Comparison of ENCODE assay signal across 1 cellular context in the genomic region with DNA sequence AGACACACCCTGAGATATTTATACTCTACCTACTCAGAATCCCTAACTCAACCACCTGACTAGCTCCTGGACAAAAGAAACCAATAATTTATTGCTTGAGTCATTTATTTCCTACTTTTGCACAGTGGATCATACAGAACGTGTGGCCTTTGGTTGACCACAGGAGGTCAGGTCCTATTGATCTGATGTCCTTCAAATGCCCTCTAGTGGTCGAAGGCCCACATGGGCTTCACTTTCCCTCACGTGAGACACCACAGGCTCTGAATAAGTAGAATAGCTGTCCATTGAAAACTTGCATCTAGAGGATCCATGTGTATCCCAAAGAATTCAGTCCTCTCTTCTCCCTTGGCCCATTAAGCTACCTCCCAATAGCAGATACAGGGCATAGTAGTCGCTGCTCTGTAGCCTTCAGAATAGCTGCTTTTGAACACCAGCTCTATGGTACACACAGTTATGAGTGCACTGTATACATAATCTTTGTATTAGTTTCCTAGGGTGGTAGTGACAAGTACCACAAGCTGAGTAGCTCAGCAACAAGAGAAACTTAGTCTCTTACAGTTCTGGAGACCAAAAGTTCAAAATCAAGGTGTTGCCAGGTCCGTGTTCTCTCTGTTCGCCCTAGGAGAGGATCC.
TF ChIP-seq lines count a peak whose summit lies in the region.

No MANE protein-coding gene starts in this region.

TF ChIP-seq in HCT116, 20 proteins besides CTCF, POLR2A, EP300 and RAD21 (continued from another document):
- TF ChIP-seq SP1 (IDR thresholded peaks at IDR 0.05; ENCODE audit: low read depth) (no peak), YY1 (IDR thresholded peaks at IDR 0.05; ENCODE audit: extremely low read depth, insufficient replicate concordance, low read depth, low read length) (no peak), TCF7L2 (IDR thresholded peaks at IDR 0.05; ENCODE audit: borderline replicate concordance, extremely low read depth, insufficient read depth, insufficient read length) (no peak), ZNF274 (IDR thresholded peaks at IDR 0.05; ENCODE audit: low read depth, low read length) (no peak), EGR1 (IDR thresholded peaks at IDR 0.05; ENCODE audit: low read depth) (no peak)
